Comparison of ENCODE assay signal across 30 cellular contexts in the genomic region with DNA sequence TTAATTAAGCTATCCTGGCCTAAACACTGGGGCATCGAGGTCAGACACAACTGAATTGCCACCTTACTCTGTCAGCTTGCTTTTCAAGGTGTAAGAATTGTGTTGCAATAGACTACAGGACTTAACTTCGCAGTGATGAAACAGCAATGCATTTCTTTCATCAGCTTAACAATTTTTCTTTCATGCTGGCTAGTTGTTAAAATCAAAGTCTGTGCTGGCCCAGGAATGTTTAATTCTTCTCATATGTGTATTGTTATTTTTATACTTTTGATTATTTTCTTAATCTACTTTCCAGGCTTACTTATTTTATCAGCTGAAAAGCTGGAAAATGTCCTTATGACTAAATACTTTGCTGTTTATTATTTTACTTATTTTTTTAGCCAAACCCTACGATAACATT.
"Had no signal": no experiment of that assay in that cellular context is flagged by ENCODE, and none has a peak within 500 bp of the region (broad histone marks: within the 10 kb centered on the region; RNA-seq: fewer than 3 reads in every experiment).

No MANE protein-coding gene starts in this region.

- H3K36me3 ChIP-seq: ascending aorta, brain microvascular endothelial cell, cardiac muscle cell, Peyer's patch, SJSA1 had no signal

- H3K27ac Mint-ChIP-seq: activated CD8-positive, alpha-beta T cell treated with anti-CD3 and anti-CD28 coated beads, Interleukin-2, amount 10 ng/mL, durations not matched to agents 7 days and 5 days; activated naive CD4-positive, alpha-beta T cell treated with anti-CD3 and anti-CD28 coated beads, Interleukin-2, amount 50 U/mL, for 24 hours; activated T-helper 1 cell treated with anti-CD3 and anti-CD28 coated beads, Interleukin-12 subunit alpha, Interleukin-12 subunit beta, Interleukin-2, Interleukin-4 antibody, amounts not matched to agents 30 ng/mL and 10 ng/mL and 1 ng/mL, durations not matched to agents 14 hours and 24 hours and 36 hours; T-helper 2 cell treated with Interferon-gamma antibody and Interleukin-4, amounts not matched to agents 5 μg/mL and 100 μg/mL, for 36 hours had no signal

- H3K36me3 Mint-ChIP-seq: activated naive CD4-positive, alpha-beta T cell treated with anti-CD3 and anti-CD28 coated beads, Interleukin-2, amount 50 U/mL, for 24 hours had no signal

- H3K4me3 ChIP-seq: ascending aorta, cardiac muscle cell, Peyer's patch, SJSA1 had no signal

- H3K4me1 ChIP-seq: Peyer's patch, SJSA1 had no signal

- H3K27ac ChIP-seq: ascending aorta, brain microvascular endothelial cell, cardiac muscle cell, Peyer's patch, RWPE1, SJSA1 had no signal

- ATAC-seq: activated CD8-positive, alpha-beta T cell treated with anti-CD3 and anti-CD28 coated beads, Interleukin-2, amount 10 ng/mL, durations not matched to agents 7 days and 5 days; SK-N-SH treated with all-trans-retinoic acid at 6 μM for 48 hours had no signal

- H3K27me3 ChIP-seq: ascending aorta, brain microvascular endothelial cell, cardiac muscle cell, Peyer's patch, SJSA1 had no signal

- H3K4me3 Mint-ChIP-seq: activated CD8-positive, alpha-beta T cell treated with anti-CD3 and anti-CD28 coated beads, Interleukin-2, amount 10 ng/mL, durations not matched to agents 7 days and 5 days; activated naive CD4-positive, alpha-beta T cell treated with anti-CD3 and anti-CD28 coated beads, Interleukin-2, amount 50 U/mL, for 24 hours; activated T-helper 1 cell treated with anti-CD3 and anti-CD28 coated beads, Interleukin-12 subunit alpha, Interleukin-12 subunit beta, Interleukin-2, Interleukin-4 antibody, amounts not matched to agents 30 ng/mL and 10 ng/mL and 1 ng/mL, durations not matched to agents 14 hours and 24 hours and 36 hours; T-helper 2 cell treated with Interferon-gamma antibody and Interleukin-4, amounts not matched to agents 5 μg/mL and 100 μg/mL, for 36 hours had no signal

- H3K9me3 Mint-ChIP-seq: activated naive CD4-positive, alpha-beta T cell treated with anti-CD3 and anti-CD28 coated beads, Interleukin-2, amount 50 U/mL, for 24 hours; activated T-helper 1 cell treated with anti-CD3 and anti-CD28 coated beads, Interleukin-12 subunit alpha, Interleukin-12 subunit beta, Interleukin-2, Interleukin-4 antibody, amounts not matched to agents 30 ng/mL and 10 ng/mL and 1 ng/mL, durations not matched to agents 14 hours and 24 hours and 36 hours; T-helper 2 cell treated with Interferon-gamma antibody and Interleukin-4, amounts not matched to agents 5 μg/mL and 100 μg/mL, for 36 hours had no signal

- H3K4me1 Mint-ChIP-seq: activated naive CD4-positive, alpha-beta T cell treated with anti-CD3 and anti-CD28 coated beads, Interleukin-2, amount 50 U/mL, for 24 hours had no signal

- DNase-seq: activated CD4-positive, alpha-beta T cell treated with anti-CD3 and anti-CD28 coated beads for 48 hours; activated CD4-positive, alpha-beta T cell treated with anti-CD3 and anti-CD28 coated beads, Interleukin-2, amount 50 U/mL, for 4 hours; activated CD4-positive, CD25-positive, alpha-beta regulatory T cell treated with anti-CD3 and anti-CD28 coated beads, Interleukin-2, amount 50 U/mL, for 72 hours; activated CD8-positive, alpha-beta memory T cell treated with anti-CD3 and anti-CD28 coated beads, Interleukin-2, amount 50 U/mL, for 48 hours; activated CD8-positive, alpha-beta T cell treated with anti-CD3 and anti-CD28 coated beads, Interleukin-2, amount 10 ng/mL, durations not matched to agents 7 days and 5 days; activated effector memory CD4-positive, alpha-beta T cell treated with Interleukin-2 at 50 U/mL for 16 hours; activated naive CD4-positive, alpha-beta T cell; activated T-cell treated with anti-CD3 and anti-CD28 coated beads, Interleukin-2, amount 50 U/mL, for 1 hour; amniotic stem cell; brain microvascular endothelial cell; Kasumi-1; KBM-7; NCI-H1048; NCI-H2029; NCI-H2107; NCI-H510A treated with DMSO at 0.1 percent for 48 hours; NCI-H69; NK-92 treated with Interleukin-12 subunit alpha and Interleukin-12 subunit beta, amount 100 ng/mL, for 24 hours; OCI-M1; Peyer's patch; Right ventricle myocardium superior; SW 1271 had no signal
